8 cellular contexts compared by ENCODE assay signal in the genomic region with DNA sequence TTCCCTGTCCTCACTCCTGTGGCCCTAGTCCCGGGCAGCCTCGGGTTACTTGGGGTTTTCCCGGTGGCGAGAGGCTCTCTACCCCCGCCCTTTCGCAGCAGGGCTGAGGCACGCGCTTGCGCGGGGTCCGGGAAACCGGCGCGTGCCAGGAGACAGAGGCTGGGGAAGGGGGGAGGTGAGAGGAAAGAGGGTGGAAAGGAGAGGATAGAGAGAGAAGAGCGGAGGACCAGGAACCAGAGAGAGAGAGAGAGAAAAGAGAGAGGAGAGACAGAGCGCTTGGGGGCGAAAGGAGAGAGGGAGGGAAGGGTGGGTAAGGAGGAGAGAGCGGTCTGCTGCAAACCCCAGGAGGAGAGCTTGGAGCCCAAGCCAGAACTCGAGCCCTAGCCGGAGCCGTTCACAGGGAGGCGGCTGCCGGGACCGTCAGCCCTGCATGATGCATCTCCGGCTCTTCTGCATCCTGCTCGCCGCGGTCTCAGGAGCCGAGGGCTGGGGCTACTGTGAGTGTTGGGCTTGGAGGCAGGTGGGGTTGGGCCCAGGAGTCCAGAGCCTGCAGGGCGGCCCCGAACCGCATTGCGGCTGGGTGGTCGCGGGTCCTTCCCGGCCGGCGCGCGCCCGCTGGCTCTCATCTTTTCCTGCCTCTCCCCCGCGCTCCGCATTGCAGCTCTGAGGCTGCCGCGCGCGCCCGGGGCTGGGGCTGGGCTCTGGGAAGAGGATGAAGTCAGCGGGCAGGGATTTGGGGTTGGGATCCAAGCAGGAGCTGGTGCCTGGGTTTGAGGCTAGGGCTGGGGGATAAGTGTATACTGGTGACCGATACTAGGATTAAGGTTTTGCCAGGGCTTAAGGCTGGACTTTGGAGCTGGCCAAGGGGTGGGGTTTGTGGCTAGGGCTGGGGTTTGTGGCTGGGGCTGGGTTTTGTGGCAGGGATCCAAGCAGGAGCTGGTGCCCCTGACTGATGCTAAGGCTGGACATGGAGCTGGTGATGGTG.
DNase-seq lines count a peak whose midpoint lies in the region; ATAC-seq lines count a peak whose summit lies in the region.

A gene (plus strand): TSS at position 132 of the 985 bp plus-strand sequence. CDS start 299 bp downstream, at position 431.

- H3K27ac Mint-ChIP-seq in central memory CD8-positive, alpha-beta T cell (ENCODE audit: low read depth), result peak within 1 kb of the TSS; percentile 46

- H3K4me1 Mint-ChIP-seq in central memory CD8-positive, alpha-beta T cell, result peaks cover 47% of the 10 kb centered on the region

- no peaks in the 10 kb centered on the region for H3K9me3 Mint-ChIP-seq in central memory CD8-positive, alpha-beta T cell

- no peak for ATAC-seq in central memory CD8-positive, alpha-beta T cell (replicated peaks; ENCODE audit: extremely low read depth, poor library complexity, severe bottlenecking)
- ATAC-seq in GM18520 (IDR thresholded peaks at IDR 0.05; ENCODE audit: unreplicated experiment) (no peak), HG02884 (IDR thresholded peaks at IDR 0.05; ENCODE audit: unreplicated experiment) (no peak)

- H3K36me3 Mint-ChIP-seq in central memory CD8-positive, alpha-beta T cell (ENCODE audit: insufficient read depth), result peaks cover 11% of the 10 kb centered on the region

- DNase-seq in COR-L47 (lab: John Stamatoyannopoulos, UW) (peak; percentile 39), HCEC 1CT (peak; percentile 64), RKO (ENCODE audit: low spot score) (peak; percentile 80), islet precursor cell (peak; percentile 87)
- DNase-seq in central memory CD8-positive, alpha-beta T cell (ENCODE audit: low spot score in 2 of 2), result no peak
- peak; percentile 49 for DNase-seq in stimulated activated CD8-positive, alpha-beta memory T cell treated with anti-CD3 and anti-CD28 coated beads, Interleukin-4, amount 100 ng/mL, for 48 hours

- peaks cover 34% of the 10 kb centered on the region for H3K27me3 Mint-ChIP-seq in central memory CD8-positive, alpha-beta T cell

- peak within 1 kb of the TSS; percentile 59 for H3K4me3 Mint-ChIP-seq in central memory CD8-positive, alpha-beta T cell

Comparison
In these comparisons a context has a peak if more than half of its experiments do, and no peak if none do; other contexts are left out.
1. DNase-seq: peak in COR-L47 (single experiment), HCEC 1CT (single experiment), RKO (single experiment), islet precursor cell (single experiment) and stimulated activated CD8-positive, alpha-beta memory T cell treated with anti-CD3 and anti-CD28 coated beads, Interleukin-4, amount 100 ng/mL, for 48 hours (single experiment); none in central memory CD8-positive, alpha-beta T cell (0 of 2).